Comparison of ENCODE assay signal across 8 cellular contexts in genomic region chr16:19717781-19718623, GRCh38. TPM values are rescaled to one million over a fixed set of nuclear protein-coding genes. Genes with fewer than 3 reads are reported as not detected.
DNase-seq lines count a peak whose midpoint lies in the region; ATAC-seq, FAIRE-seq and TF ChIP-seq lines count a peak whose summit lies in the region.

A gene with protein sequence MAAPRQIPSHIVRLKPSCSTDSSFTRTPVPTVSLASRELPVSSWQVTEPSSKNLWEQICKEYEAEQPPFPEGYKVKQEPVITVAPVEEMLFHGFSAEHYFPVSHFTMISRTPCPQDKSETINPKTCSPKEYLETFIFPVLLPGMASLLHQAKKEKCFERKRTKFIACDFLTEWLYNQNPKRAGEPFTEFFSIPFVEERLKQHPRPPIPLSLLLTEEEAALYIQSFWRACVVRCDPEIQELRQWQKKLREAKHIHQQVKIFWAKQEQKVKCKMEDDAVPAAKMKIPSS (plus strand): TSS chr16:19718271. CDS start chr16:19718307, 36 bp downstream.
KNOP1 (minus strand) TSS chr16:19718227; CDS start chr16:19715035, 3,192 bp downstream.

- peak within 1 kb of the TSS; percentile 98 for H2AFZ ChIP-seq in HepG2 (ENCODE audit: low read length)

- peak in 1 of 2 experiments; percentile 57; a peak in 1 of 4 replicates for TF ChIP-seq EP300 in HepG2 (IDR thresholded peaks at IDR 0.05; ENCODE audit: low read depth in 2 of 2, low read length in 2 of 2)
- TF ChIP-seq EP300 in HepG2 (CRISPR knock-in tag; IDR thresholded peaks at IDR 0.05; ENCODE audit: borderline replicate concordance) = 0 out of 2 replicates have a peak, but pooled peaks have one; percentile 15

- POLR2A ChIA-PET in HepG2 (lab: Yijun Ruan, JAX) = interaction anchor here (0.8 to 2.3 kb wide), 10 partner anchors 10 to 163 kb away, joined by 3 to 12 read pairs (median 4); partner anchors contain the start of gene VPS35L

- H3K4me2 ChIP-seq in HepG2 (ENCODE audit: low read depth, low read length) = peak within 1 kb of the TSS; percentile 98

- BruUV-seq in HepG2 (replicated peaks; lab: Mats Ljungman, UMichigan) = TSS peak; percentile 61

- TF ChIP-seq POLR2A in GM19193 (IDR thresholded peaks at IDR 0.05; ENCODE audit: extremely low read depth, insufficient read depth, insufficient read length) (peak; percentile 71), HepG2 (IDR thresholded peaks at IDR 0.05; ENCODE audit: insufficient read depth in 1 of 2, low read depth in 2 of 2, low read length in 2 of 2) (peak; percentile 87 to 95)

- CTCF ChIA-PET in HepG2 (lab: Yijun Ruan, JAX; ENCODE audit: low intra/inter-chr PET ratio, low total read pairs) = no interaction called here

- no peaks in the 10 kb centered on the region; a peak in 1 of 5 replicates for H3K27me3 ChIP-seq in HepG2 (ENCODE audit: control insufficient read depth in 1 of 2, insufficient read depth in 2 of 2, low read length in 2 of 2)

- peak; percentile 75 for TF ChIP-seq RAD21 in HepG2 (CRISPR knock-in tag; IDR thresholded peaks at IDR 0.05)

- in situ Hi-C loops in HepG2 (cut with HindIII; ENCODE audit: extremely low pct_ligation_motif_present, low pct_unique_long_range_greater_than_20kb) = loop anchor here (5.0 kb wide), 1 partner anchor 169 kb away; no protein-coding TSS in a partner anchor

- H3K9me3 ChIP-seq in HepG2 (ENCODE audit: low read length) = no peaks in the 10 kb centered on the region

- WGBS in HepG2 (ENCODE audit: low lambda C conversion rate) = 0% methylated on average over 63 of the region's 88 CpGs

- peaks cover 9 to 15% of the 10 kb centered on the region in 2 experiments for H3K36me3 ChIP-seq in HepG2 (replicated peaks in 1 of 2; ENCODE audit: control insufficient read depth in 1 of 2, insufficient read depth in 2 of 2, low read length in 2 of 2)

- peak; percentile 21 for FAIRE-seq in HepG2 (lab: Jason Lieb, UNC)

- no peak for TF ChIP-seq CTCF in HepG2 (CRISPR knock-in tag; IDR thresholded peaks at IDR 0.05)

- intact Hi-C loops in HepG2 (cut with micrococcal nuclease; ENCODE audit: unreplicated experiment) = loop anchor here (5.0 kb wide), 2 partner anchors 34 to 169 kb away; no protein-coding TSS in a partner anchor

- peak in 13 of 14 donors; percentile 27 to 90 (median 76) for DNase-seq in C1 segment of cervical spinal cord (lab: John Stamatoyannopoulos, UW)
- peak; percentile 76 to 90 for DNase-seq in NCI-H524 (lab: John Stamatoyannopoulos, UW)
- peak; percentile 82 to 88 for DNase-seq in activated CD4-positive, alpha-beta T cell treated with anti-CD3 and anti-CD28 coated beads, Interleukin-2, amount 50 U/mL, for 4 hours
- peak; percentile 84 to 91 for DNase-seq in dermis microvascular lymphatic vessel endothelial cell (ENCODE audit: low read depth in 2 of 2)
- peak; percentile 92 for DNase-seq in HepG2 (ENCODE audit: low spot score)
- peak; percentile 81 to 82 for DNase-seq in stimulated activated CD4-positive, alpha-beta T cell treated with anti-CD3 and anti-CD28 coated beads, Interleukin-2, amount 100 ng/mL, for 48 hours

- peaks cover 27% of the 10 kb centered on the region for H3K4me1 ChIP-seq in HepG2 (ENCODE audit: insufficient read depth, low read length)

- peak within 1 kb of the TSS; percentile 74 to 98 (median 98) for H3K4me3 ChIP-seq in HepG2 (replicated peaks in 1 of 3; ENCODE audit: insufficient read depth in 1 of 3, low read depth in 2 of 3, low read length in 3 of 3)

- peak within 1 kb of the TSS; percentile 79 for H3K9ac ChIP-seq in HepG2 (ENCODE audit: insufficient read depth, low read depth, low read length)

- peak within 1 kb of the TSS; percentile 74 for H3K27ac ChIP-seq in HepG2 (ENCODE audit: extremely low read length, insufficient read depth, low read length)

- peaks cover 30% of the 10 kb centered on the region for H3K79me2 ChIP-seq in HepG2 (ENCODE audit: insufficient read depth, low read length)

- no peaks in the 10 kb centered on the region for H4K20me1 ChIP-seq in HepG2 (ENCODE audit: insufficient read depth, low read length)

- peak; percentile 72 for ATAC-seq in HG03378 (IDR thresholded peaks at IDR 0.05; ENCODE audit: unreplicated experiment)
- ATAC-seq in HepG2 = peak; percentile 94

TF ChIP-seq in HepG2, 621 proteins besides CTCF, POLR2A, EP300 and RAD21 (continues in another document):
- TF ChIP-seq WIZ (CRISPR knock-in tag; IDR thresholded peaks at IDR 0.05) = peak; percentile 84
- peak; percentile 83; the same call in 1 of the 2 replicates for TF ChIP-seq ZNF335 (CRISPR knock-in tag; IDR thresholded peaks at IDR 0.05)
- TF ChIP-seq TAF15 (IDR thresholded peaks at IDR 0.05; ENCODE audit: low read depth, low read length, poor library complexity, severe bottlenecking) = peak; percentile 86
- peak; percentile 75; the same call in 1 of the 2 replicates for TF ChIP-seq ZNF264 (CRISPR knock-in tag; IDR thresholded peaks at IDR 0.05)
- TF ChIP-seq ZFYVE20 (CRISPR knock-in tag; IDR thresholded peaks at IDR 0.05; ENCODE audit: borderline replicate concordance, low read depth) = peak; percentile 15; the same call in 1 of the 2 replicates
- TF ChIP-seq TCF12 (IDR thresholded peaks at IDR 0.05) = no peak
- peak; percentile 86 for TF ChIP-seq TCF12 (CRISPR knock-in tag; IDR thresholded peaks at IDR 0.05)
- TF ChIP-seq ZNF670 (CRISPR knock-in tag; IDR thresholded peaks at IDR 0.05; ENCODE audit: borderline replicate concordance) = no peak; the same call in 1 of the 2 replicates
- TF ChIP-seq HIVEP1 (CRISPR knock-in tag; IDR thresholded peaks at IDR 0.05) = peak; percentile 85
- peak; percentile 62; the same call in 1 of the 2 replicates for TF ChIP-seq ZSCAN25 (CRISPR knock-in tag; IDR thresholded peaks at IDR 0.05)
- no peak for TF ChIP-seq RORA (CRISPR knock-in tag; IDR thresholded peaks at IDR 0.05)
- peak; percentile 98 for TF ChIP-seq ZIK1 (CRISPR knock-in tag; IDR thresholded peaks at IDR 0.05; ENCODE audit: borderline replicate concordance, low read depth)
- TF ChIP-seq, protein P1, sequence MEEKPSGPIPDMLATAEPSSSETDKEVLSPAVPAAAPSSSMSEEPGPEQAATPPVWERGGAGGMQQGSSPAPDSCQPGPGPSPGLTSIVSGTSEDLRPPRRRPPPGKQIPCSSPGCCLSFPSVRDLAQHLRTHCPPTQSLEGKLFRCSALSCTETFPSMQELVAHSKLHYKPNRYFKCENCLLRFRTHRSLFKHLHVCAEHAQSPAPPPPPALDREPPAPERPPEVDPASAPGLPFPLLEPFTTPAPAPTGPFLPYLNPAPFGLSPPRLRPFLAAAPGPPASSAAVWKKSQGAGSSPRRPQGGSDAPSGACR (CRISPR knock-in tag; IDR thresholded peaks at IDR 0.05) = peak; percentile 90; the same call in 1 of the 2 replicates

RNA-seq across cellular contexts. Expression of the first gene that starts in this region (rescaled TPM):
- total RNA-seq in dermis microvascular lymphatic vessel endothelial cell (8.2 and 13.1 TPM in 2 replicates), HepG2 (2016; rRNA removed; fragmentation: Illumina TruSeq; extraction: Trizol) (7.3 and 11.9 TPM in 2 replicates)
- total RNA-seq in HepG2 (2016; cell fraction: cytosol; rRNA removed; fragmentation: Illumina TruSeq; extraction: Trizol; ENCODE audit: low read depth) = 2.5 and 2.7 TPM in 2 replicates
- total RNA-seq in HepG2 (2016; cell fraction: insoluble cytoplasmic fraction; rRNA removed; fragmentation: Illumina TruSeq; extraction: Trizol) = 7.4 and 11.9 TPM in 2 replicates
- total RNA-seq in HepG2 (2016; cell fraction: membrane; rRNA removed; fragmentation: Illumina TruSeq; extraction: Trizol) = 5.6 and 6.6 TPM in 2 replicates
- total RNA-seq in HepG2 (2016; cell fraction: nucleus; rRNA removed; fragmentation: Illumina TruSeq; extraction: Trizol) = 8.1 and 9.6 TPM in 2 replicates
- polyA plus RNA-seq in HepG2 (2011; rRNA removed) = 3.0 and 5.1 TPM in 2 replicates
- polyA plus RNA-seq in HepG2 (2011; cell fraction: cytosol; rRNA removed) = 4.6 and 5.2 TPM in 2 replicates
- polyA plus RNA-seq in HepG2 (2011; cell fraction: nucleus; rRNA removed) = 2.5 TPM in 2 replicates
- polyA plus RNA-seq in HepG2 (2012) = 1.8 and 3.4 TPM in 2 replicates
- polyA plus RNA-seq in HepG2 (2016; cell fraction: cytosol; fragmentation: Illumina TruSeq; extraction: Trizol; ENCODE audit: low read depth) = 3.8 and 4.9 TPM in 2 replicates
- 19.6 and 22.1 TPM in 2 replicates for polyA plus RNA-seq in HepG2 (2016; cell fraction: insoluble cytoplasmic fraction; fragmentation: Illumina TruSeq; extraction: Trizol; ENCODE audit: low read depth)
- polyA plus RNA-seq in HepG2 (2016; cell fraction: membrane; fragmentation: Illumina TruSeq; extraction: Trizol; ENCODE audit: low read depth) = 7.3 and 8.3 TPM in 2 replicates
- polyA plus RNA-seq in HepG2 (2016; cell fraction: nucleus; fragmentation: Illumina TruSeq; extraction: Trizol; ENCODE audit: insufficient read depth, low read depth) = 10.1 and 10.4 TPM in 2 replicates
- polyA minus RNA-seq in HepG2 (2011; rRNA and poly(A)+ RNA removed; ENCODE audit: low replicate concordance) = 7.0 and 10.3 TPM in 2 replicates
- 3.2 TPM in 2 replicates for polyA minus RNA-seq in HepG2 (2011; cell fraction: cytosol; rRNA and poly(A)+ RNA removed)
- 6.8 and 10.3 TPM in 2 replicates for polyA minus RNA-seq in HepG2 (2011; cell fraction: nucleus; rRNA and poly(A)+ RNA removed)

RNA-seq across cellular contexts. Expression of gene KNOP1, which starts in this region (rescaled TPM):
- total RNA-seq in dermis microvascular lymphatic vessel endothelial cell (8.3 and 9.4 TPM in 2 replicates), HepG2 (2016; rRNA removed; fragmentation: Illumina TruSeq; extraction: Trizol) (57.5 and 80.3 TPM in 2 replicates)
- total RNA-seq in HepG2 (2016; cell fraction: cytosol; rRNA removed; fragmentation: Illumina TruSeq; extraction: Trizol; ENCODE audit: low read depth) = 13.0 and 17.5 TPM in 2 replicates
- 60.4 and 77.7 TPM in 2 replicates for total RNA-seq in HepG2 (2016; cell fraction: insoluble cytoplasmic fraction; rRNA removed; fragmentation: Illumina TruSeq; extraction: Trizol)
- 17.7 and 21.4 TPM in 2 replicates for total RNA-seq in HepG2 (2016; cell fraction: membrane; rRNA removed; fragmentation: Illumina TruSeq; extraction: Trizol)
- total RNA-seq in HepG2 (2016; cell fraction: nucleus; rRNA removed; fragmentation: Illumina TruSeq; extraction: Trizol) = 37.8 and 39.8 TPM in 2 replicates
- polyA plus RNA-seq in HepG2 (2011; rRNA removed) = 20.6 and 21.2 TPM in 2 replicates
- 11.3 and 14.9 TPM in 2 replicates for polyA plus RNA-seq in HepG2 (2011; cell fraction: cytosol; rRNA removed)
- polyA plus RNA-seq in HepG2 (2011; cell fraction: nucleus; rRNA removed) = 9.1 and 11.2 TPM in 2 replicates
- polyA plus RNA-seq in HepG2 (2012) = 34.8 and 37.7 TPM in 2 replicates
- 4.9 and 5.2 TPM in 2 replicates for polyA plus RNA-seq in HepG2 (2016; cell fraction: cytosol; fragmentation: Illumina TruSeq; extraction: Trizol; ENCODE audit: low read depth)
- 78.5 and 79.9 TPM in 2 replicates for polyA plus RNA-seq in HepG2 (2016; cell fraction: insoluble cytoplasmic fraction; fragmentation: Illumina TruSeq; extraction: Trizol; ENCODE audit: low read depth)
- polyA plus RNA-seq in HepG2 (2016; cell fraction: membrane; fragmentation: Illumina TruSeq; extraction: Trizol; ENCODE audit: low read depth) = 9.0 and 11.9 TPM in 2 replicates
- 45.4 and 46.8 TPM in 2 replicates for polyA plus RNA-seq in HepG2 (2016; cell fraction: nucleus; fragmentation: Illumina TruSeq; extraction: Trizol; ENCODE audit: insufficient read depth, low read depth)
- polyA minus RNA-seq in HepG2 (2011; rRNA and poly(A)+ RNA removed; ENCODE audit: low replicate concordance) = 13.7 and 26.8 TPM in 2 replicates
- 6.0 and 8.2 TPM in 2 replicates for polyA minus RNA-seq in HepG2 (2011; cell fraction: cytosol; rRNA and poly(A)+ RNA removed)
- polyA minus RNA-seq in HepG2 (2011; cell fraction: nucleus; rRNA and poly(A)+ RNA removed) = 29.0 and 29.1 TPM in 2 replicates

Comparison
In these comparisons a context has a peak if more than half of its experiments do, and no peak if none do; other contexts are left out.
1. Peak in every context shown above with its lines: DNase-seq, ATAC-seq, H3K4me3 ChIP-seq and H3K27ac ChIP-seq.